Comparison of ENCODE assay signal across 8 cellular contexts in genomic region chr5:158013939-158014338, GRCh38.
DNase-seq lines count a peak whose midpoint lies in the region; ATAC-seq and TF ChIP-seq lines count a peak whose summit lies in the region.

No MANE protein-coding gene starts in this region.

- no peaks in the 10 kb centered on the region for H3K9me2 ChIP-seq in SK-N-SH

- POLR2A ChIA-PET in SK-N-SH (lab: Yijun Ruan, JAX): no interaction called here

- H3K27ac ChIP-seq in SK-N-SH (ENCODE audit: low read depth in 2 of 2, low read length in 1 of 2): no peak overlapping the region
- H3K27ac ChIP-seq in tibial nerve: no peak overlapping the region

- no peaks in the 10 kb centered on the region for H3K36me3 ChIP-seq in SK-N-SH (replicated peaks in 1 of 2; ENCODE audit: control insufficient read depth in 1 of 2, insufficient read depth in 2 of 2, low read length in 1 of 2)
- H3K36me3 ChIP-seq in tibial nerve: no peaks in the 10 kb centered on the region

- peak; percentile 44 for TF ChIP-seq RAD21 in SK-N-SH (IDR thresholded peaks at IDR 0.05; ENCODE audit: low read length)

- 38% methylated on average over 6 of the region's 6 CpGs for whole genome bisulfite sequencing in SK-N-SH (ENCODE audit: low lambda C conversion rate)
- WGBS in tibial nerve, 2 donors: 16 to 22% methylated on average over 6 of the region's 6 CpGs

- H3K4me3 ChIP-seq in SK-N-SH (ENCODE audit: low read depth in 2 of 2, low read length in 1 of 2): no peak overlapping the region
- no peak overlapping the region for H3K4me3 ChIP-seq in tibial nerve

- no peaks in the 10 kb centered on the region for H3K79me2 ChIP-seq in SK-N-SH (ENCODE audit: insufficient read depth)

- no peak overlapping the region for H3K4me2 ChIP-seq in SK-N-SH

- no peak for TF ChIP-seq POLR2A in tibial nerve (IDR thresholded peaks at IDR 0.05)

- H3K27me3 ChIP-seq in SK-N-SH (ENCODE audit: insufficient read depth) (no peaks in the 10 kb centered on the region; the same call in 1 of the 2 replicates), tibial nerve (no peaks in the 10 kb centered on the region)

- H2AFZ ChIP-seq in SK-N-SH (ENCODE audit: low read depth): no peak overlapping the region

- ATAC-seq in left cardiac atrium (peak; percentile 71 to 74), GM21717 (IDR thresholded peaks at IDR 0.05; ENCODE audit: unreplicated experiment) (no peak)

- CTCF ChIA-PET in SK-N-SH (lab: Yijun Ruan, JAX): interaction anchor here (1.0 to 1.6 kb wide), 2 partner anchors 61 to 253 kb away, joined by 3 to 6 read pairs; no protein-coding TSS in a partner anchor

- DNase-seq in SIG-M5 treated with dmso at 0.1 percent for 504 hours (lab: John Stamatoyannopoulos, UW; ENCODE audit: unreplicated experiment): peak; percentile 36
- no peak for DNase-seq in SIG-M5 (lab: John Stamatoyannopoulos, UW)
- DNase-seq in SK-N-SH: no peak
- DNase-seq in left cardiac atrium: no peak
- no peak for DNase-seq in tibial nerve (ENCODE audit: low spot score in 2 of 2)
- no peak for DNase-seq in stimulated activated CD4-positive, alpha-beta T cell treated with anti-CD3 and anti-CD28 coated beads, Interleukin-1b, Interleukin-23, amount 100 ng/mL, for 48 hours
- no peak for DNase-seq in stimulated activated CD4-positive, alpha-beta T cell treated with anti-CD3 and anti-CD28 coated beads, Interleukin-4, amount 100 ng/mL, for 24 hours

- H3K9me3 ChIP-seq in SK-N-SH (no peaks in the 10 kb centered on the region), tibial nerve (no peaks in the 10 kb centered on the region)

- no peaks in the 10 kb centered on the region for H3F3A ChIP-seq in SK-N-SH (replicated peaks; ENCODE audit: insufficient read depth)

- H3K9ac ChIP-seq in SK-N-SH: no peak overlapping the region

- H3K4me1 ChIP-seq in SK-N-SH (ENCODE audit: control insufficient read depth in 1 of 2, insufficient read depth in 2 of 2, low read depth in 1 of 2, low read length in 1 of 2): no peaks in the 10 kb centered on the region
- H3K4me1 ChIP-seq in tibial nerve: no peaks in the 10 kb centered on the region

- H4K20me1 ChIP-seq in SK-N-SH (ENCODE audit: insufficient read depth): no peaks in the 10 kb centered on the region

- intact Hi-C loops in left cardiac atrium (cut with DNase I): loop anchor here in 1 of 2 donors (10.0 kb wide), 1 partner anchor 1091 kb away; no protein-coding TSS in a partner anchor

- TF ChIP-seq CTCF in SK-N-SH (IDR thresholded peaks at IDR 0.05) (peak; percentile 53), tibial nerve (IDR thresholded peaks at IDR 0.05) (peak in 3 of 5 experiments; percentile 24 to 36 (median 35))

- TF ChIP-seq EP300 in SK-N-SH (IDR thresholded peaks at IDR 0.05; ENCODE audit: borderline replicate concordance in 1 of 2, low read depth in 1 of 2, low read length in 1 of 2) (no peak), tibial nerve (IDR thresholded peaks at IDR 0.05) (no peak)

TF ChIP-seq in SK-N-SH, 30 proteins besides CTCF, POLR2A, EP300 and RAD21:
- TF ChIP-seq USF2 (IDR thresholded peaks at IDR 0.05; ENCODE audit: borderline replicate concordance, low read depth, low read length): no peak
- TF ChIP-seq YY1 (IDR thresholded peaks at IDR 0.05; ENCODE audit: low read depth): no peak
- TF ChIP-seq ELF1 (IDR thresholded peaks at IDR 0.05): no peak
- 0 out of 2 replicates have a peak, but pooled peaks have one; percentile 20 for TF ChIP-seq SMC3 (IDR thresholded peaks at IDR 0.05; ENCODE audit: low read depth, low read length)
- no peak for TF ChIP-seq EZH2phosphoT487 (IDR thresholded peaks at IDR 0.05; ENCODE audit: borderline replicate concordance, low read depth)
- no peak for TF ChIP-seq USF1 (IDR thresholded peaks at IDR 0.05; ENCODE audit: borderline replicate concordance, low read depth)
